Comparison of ENCODE assay signal across 8 cellular contexts in the genomic region with DNA sequence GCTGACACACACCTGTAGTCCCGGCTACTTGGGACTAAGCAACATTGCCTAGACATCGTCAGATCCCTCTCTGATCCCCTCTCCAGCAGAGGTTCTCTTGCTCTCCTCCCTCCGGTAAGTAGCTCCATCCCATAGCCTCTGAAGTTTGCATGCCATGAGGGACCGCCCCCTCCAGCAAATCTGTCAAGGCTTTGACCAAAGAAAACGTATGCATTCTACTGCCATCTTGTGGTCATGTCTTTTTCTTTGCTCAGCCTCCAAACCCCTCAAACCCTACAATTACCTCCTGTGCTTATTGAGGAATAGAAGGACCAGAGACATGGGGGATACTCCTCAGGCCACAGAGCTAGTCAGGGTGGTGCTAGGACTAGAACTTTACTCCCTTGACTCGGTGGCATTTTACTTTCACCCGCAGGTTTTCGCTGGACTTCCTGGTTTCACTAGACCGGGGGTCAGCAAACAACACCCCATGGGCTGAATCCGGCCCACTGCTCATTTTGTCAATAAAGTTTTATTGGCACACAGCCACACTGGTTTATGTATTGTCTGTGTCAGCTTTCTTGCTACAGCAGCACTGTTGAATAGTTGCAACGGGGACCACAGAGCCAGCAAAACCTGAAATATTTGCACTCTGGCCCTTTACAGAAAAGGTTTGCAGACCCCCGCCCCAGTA.
A peak's percentile ranks its signal among the peaks of the same experiment; 100 is the strongest.
DNase-seq lines count a peak whose midpoint lies in the region; ATAC-seq and TF ChIP-seq lines count a peak whose summit lies in the region.

No MANE protein-coding gene starts in this region.

- DNase-seq in A172 (ENCODE audit: low spot score) (peak; percentile 87), NCI-H2081 treated with DMSO at 0.1 percent for 48 hours (lab: John Stamatoyannopoulos, UW) (peak; percentile 6), UCSD-AML1 (lab: John Stamatoyannopoulos, UW; ENCODE audit: unreplicated experiment) (peak; percentile 7), iPS DF 19.7 (ENCODE audit: low read depth, low spot score) (peak; percentile 15), dedifferentiated amniotic fluid mesenchymal stem cell (ENCODE audit: extremely low spot score) (no peak)

- ATAC-seq in HG03432 (IDR thresholded peaks at IDR 0.05; ENCODE audit: unreplicated experiment) (no peak), HG03442 (IDR thresholded peaks at IDR 0.05; ENCODE audit: unreplicated experiment) (no peak)

- peak; percentile 43; the same call in 2 of the 3 replicates for TF ChIP-seq CTCF in GM12872 (IDR thresholded peaks at IDR 0.05; ENCODE audit: insufficient read depth, low read depth, low read length)
